ENCODE assay signal across 10 cellular contexts in the genomic region with DNA sequence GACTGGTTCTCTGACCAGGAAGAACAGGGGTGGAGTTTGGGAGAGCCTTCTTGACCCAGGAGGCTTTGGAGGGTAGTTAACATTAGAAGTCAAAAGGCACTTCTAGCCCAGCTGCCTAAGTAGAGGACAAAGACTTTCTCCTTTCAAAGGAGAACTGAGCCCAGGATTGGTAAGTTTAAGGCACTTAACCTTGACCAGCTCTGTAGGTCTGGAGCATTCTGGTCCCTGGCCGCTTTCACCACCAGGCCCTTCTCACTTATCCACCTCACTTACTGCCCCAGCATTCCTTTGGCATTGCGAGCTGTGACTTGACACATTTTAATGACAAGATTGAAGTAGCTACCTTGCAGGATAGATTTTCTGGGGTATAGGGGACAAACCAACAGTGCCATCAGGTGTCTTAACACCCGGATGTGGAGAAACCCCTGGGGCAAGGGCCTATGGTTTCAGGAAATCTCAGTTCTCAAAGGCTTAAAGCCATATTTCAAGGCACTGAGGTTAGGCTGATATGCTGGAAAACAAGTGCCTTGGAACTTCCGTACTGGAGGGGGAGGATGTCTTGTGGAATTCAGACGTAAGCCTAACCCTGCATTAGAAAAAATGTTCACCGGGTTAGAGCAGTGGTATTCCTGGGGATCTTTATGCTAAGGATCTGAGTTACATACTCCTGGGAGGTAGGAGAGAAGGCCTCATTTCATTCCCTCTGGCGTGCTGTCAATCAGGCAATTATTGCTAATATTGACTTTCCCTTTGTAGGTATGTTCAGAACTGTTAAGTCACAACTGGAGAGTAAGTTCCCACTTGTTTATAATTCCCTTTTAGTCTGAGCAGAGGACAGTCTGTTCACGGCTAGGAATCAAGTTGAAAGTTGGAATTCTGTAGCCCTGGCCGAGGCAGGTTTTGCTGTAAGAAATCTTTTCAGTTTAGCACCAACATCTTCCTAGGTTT. TPM values are rescaled to one million over a fixed set of nuclear protein-coding genes. Genes with fewer than 3 reads are reported as not detected.
A peak's percentile ranks its signal among the peaks of the same experiment; 100 is the strongest.
DNase-seq lines count a peak whose midpoint lies in the region; ATAC-seq and TF ChIP-seq lines count a peak whose summit lies in the region.
"Had no signal": no experiment of that assay in that cellular context is flagged by ENCODE, and none has a peak within 500 bp of the region (broad histone marks: within the 10 kb centered on the region; RNA-seq: fewer than 3 reads in every experiment).

No MANE protein-coding gene starts in this region.

- no peak overlapping the region for H2BK15ac ChIP-seq in mesendoderm (replicated peaks; ENCODE audit: low read depth)

- H3K27ac Mint-ChIP-seq in activated naive CD8-positive, alpha-beta T cell treated with anti-CD3 and anti-CD28 coated beads for 36 hours = peak overlapping the region; percentile 63

- H3K23ac ChIP-seq in mesendoderm (ENCODE audit: low read length) = no peak overlapping the region

- H3K4me1 ChIP-seq in mesendoderm (ENCODE audit: control insufficient read depth, low read depth, low read length) = no peaks in the 10 kb centered on the region

- H3K56ac ChIP-seq in mesendoderm (ENCODE audit: low read length) = no peak overlapping the region

- H3K4ac ChIP-seq in mesendoderm (ENCODE audit: low read depth, low read length) = no peak overlapping the region

- no peak overlapping the region for H3K18ac ChIP-seq in mesendoderm (ENCODE audit: low read length)

- peaks cover 9% of the 10 kb centered on the region for H3K36me3 ChIP-seq in mesendoderm (ENCODE audit: control insufficient read depth, insufficient read depth, low read length)

- no peak overlapping the region for H3K4me3 ChIP-seq in mesendoderm (ENCODE audit: low read length)

- H4K8ac ChIP-seq in mesendoderm (ENCODE audit: low read depth, low read length) = no peak overlapping the region

- no CpG with 5 or more reads among the region's 9 CpGs for WGBS in mesendoderm (ENCODE audit: extremely low coverage, insufficient coverage, low lambda C conversion rate)

- H3K27me3 Mint-ChIP-seq in activated naive CD8-positive, alpha-beta T cell treated with anti-CD3 and anti-CD28 coated beads for 36 hours = no peaks in the 10 kb centered on the region

- H3K9ac ChIP-seq in mesendoderm (ENCODE audit: low read length) = no peak overlapping the region

- H3K4me1 Mint-ChIP-seq in activated naive CD8-positive, alpha-beta T cell treated with anti-CD3 and anti-CD28 coated beads for 36 hours = peaks cover 35% of the 10 kb centered on the region

- H3K36me3 Mint-ChIP-seq in activated naive CD8-positive, alpha-beta T cell treated with anti-CD3 and anti-CD28 coated beads for 36 hours = peaks cover 15% of the 10 kb centered on the region

- H3K27ac ChIP-seq in 22Rv1 = peak overlapping the region; percentile 36; the same call in 1 of the 2 replicates
- H3K27ac ChIP-seq in mesendoderm (ENCODE audit: low read depth, low read length) = peak overlapping the region; percentile 67

- H3K27me3 ChIP-seq in mesendoderm (ENCODE audit: insufficient read depth, low read length, poor library complexity) = no peaks in the 10 kb centered on the region

- H3K9me3 Mint-ChIP-seq in activated naive CD8-positive, alpha-beta T cell treated with anti-CD3 and anti-CD28 coated beads for 36 hours = no peaks in the 10 kb centered on the region
- H3K9me3 Mint-ChIP-seq: activated T-cell treated with anti-CD3 and anti-CD28 coated beads, Interleukin-2, amount 50 U/mL, for 72 hours had no signal

- DNase-seq in activated naive CD8-positive, alpha-beta T cell treated with anti-CD3 and anti-CD28 coated beads for 36 hours = no peak
- DNase-seq in mesendoderm = peak; percentile 59
- no peak for DNase-seq in DMS153 (lab: John Stamatoyannopoulos, UW)
- DNase-seq in NCI-H446 treated with DMSO at 0.1 percent for 48 hours (lab: John Stamatoyannopoulos, UW) = no peak
- DNase-seq: activated T-cell treated with anti-CD3 and anti-CD28 coated beads, Interleukin-2, amount 50 U/mL, for 72 hours; caudate nucleus; stimulated activated CD4-positive, alpha-beta T cell treated with anti-CD3 and anti-CD28 coated beads, Interleukin-2, amount 100 ng/mL, for 48 hours; substantia nigra had no signal

- no peak overlapping the region for H3K4me2 ChIP-seq in mesendoderm (ENCODE audit: low read length)

- H2BK5ac ChIP-seq in mesendoderm (ENCODE audit: low read length) = no peak overlapping the region

- no peak overlapping the region for H2AK5ac ChIP-seq in mesendoderm (ENCODE audit: low read length)

- no peak overlapping the region for H4K5ac ChIP-seq in mesendoderm (ENCODE audit: low read length)

- H2BK120ac ChIP-seq in mesendoderm (ENCODE audit: low read depth, low read length) = no peak overlapping the region

- no peak for ATAC-seq in GM21717 (IDR thresholded peaks at IDR 0.05; ENCODE audit: unreplicated experiment)
- ATAC-seq: activated T-cell treated with anti-CD3 and anti-CD28 coated beads, Interleukin-2, amount 50 U/mL, for 72 hours had no signal

- H3K79me1 ChIP-seq in mesendoderm (ENCODE audit: low read length) = peaks cover 23% of the 10 kb centered on the region

- no peak for TF ChIP-seq CTCF in 22Rv1 (IDR thresholded peaks at IDR 0.05)

- H3K4me3 Mint-ChIP-seq in activated naive CD8-positive, alpha-beta T cell treated with anti-CD3 and anti-CD28 coated beads for 36 hours = no peak overlapping the region
- H3K4me3 Mint-ChIP-seq: activated T-cell treated with anti-CD3 and anti-CD28 coated beads, Interleukin-2, amount 50 U/mL, for 72 hours had no signal

- peaks cover 13% of the 10 kb centered on the region for H3K79me2 ChIP-seq in mesendoderm (ENCODE audit: control insufficient read depth, insufficient read depth, low read length)

RNA-seq across cellular contexts. Expression of gene C2orf68, which starts 4.3 kb away (rescaled TPM):
- total RNA-seq in activated naive CD8-positive, alpha-beta T cell treated with anti-CD3 and anti-CD28 coated beads for 36 hours = 10 to 100 TPM; 23.1 to 25.0 TPM
- 53.1 TPM for polyA plus RNA-seq in mesendoderm (2013, experiment 1 of 2)
- polyA plus RNA-seq in mesendoderm (2013, experiment 2 of 2) = 53.9 TPM

RNA-seq across cellular contexts. Expression of gene TMEM150A, which starts 5.0 kb away (rescaled TPM):
- 1 to 10 TPM; 2.4 to 3.4 TPM for total RNA-seq in activated naive CD8-positive, alpha-beta T cell treated with anti-CD3 and anti-CD28 coated beads for 36 hours
- 19.3 TPM for polyA plus RNA-seq in mesendoderm (2013, experiment 1 of 2)
- polyA plus RNA-seq in mesendoderm (2013, experiment 2 of 2) = 18.8 TPM

RNA-seq across cellular contexts. Expression of gene USP39, which starts 8.4 kb away (rescaled TPM):
- total RNA-seq in activated naive CD8-positive, alpha-beta T cell treated with anti-CD3 and anti-CD28 coated beads for 36 hours = 100 to 1,000 TPM in 1 of 2 experiments, 10 to 100 TPM in 1; 97.9 to 109 TPM
- polyA plus RNA-seq in mesendoderm (2013, experiment 1 of 2) = 77.6 TPM
- 77.7 TPM for polyA plus RNA-seq in mesendoderm (2013, experiment 2 of 2)

RNA-seq across cellular contexts. Expression of gene RNF181, which starts 12.0 kb away (rescaled TPM):
- 100 to 1,000 TPM in 1 of 2 experiments, 10 to 100 TPM in 1; 90.9 to 104 TPM for total RNA-seq in activated naive CD8-positive, alpha-beta T cell treated with anti-CD3 and anti-CD28 coated beads for 36 hours
- 212 TPM for polyA plus RNA-seq in mesendoderm (2013, experiment 1 of 2)
- 210 TPM for polyA plus RNA-seq in mesendoderm (2013, experiment 2 of 2)

RNA-seq across cellular contexts. Expression of gene VAMP5, which starts 23.3 kb away (rescaled TPM):
- 10 to 100 TPM; 27.9 to 29.3 TPM for total RNA-seq in activated naive CD8-positive, alpha-beta T cell treated with anti-CD3 and anti-CD28 coated beads for 36 hours
- polyA plus RNA-seq in mesendoderm (2013, experiment 1 of 2) = 15.9 TPM
- 14.8 TPM for polyA plus RNA-seq in mesendoderm (2013, experiment 2 of 2)
